ENCODE assay signal across 8 cellular contexts in the genomic region with DNA sequence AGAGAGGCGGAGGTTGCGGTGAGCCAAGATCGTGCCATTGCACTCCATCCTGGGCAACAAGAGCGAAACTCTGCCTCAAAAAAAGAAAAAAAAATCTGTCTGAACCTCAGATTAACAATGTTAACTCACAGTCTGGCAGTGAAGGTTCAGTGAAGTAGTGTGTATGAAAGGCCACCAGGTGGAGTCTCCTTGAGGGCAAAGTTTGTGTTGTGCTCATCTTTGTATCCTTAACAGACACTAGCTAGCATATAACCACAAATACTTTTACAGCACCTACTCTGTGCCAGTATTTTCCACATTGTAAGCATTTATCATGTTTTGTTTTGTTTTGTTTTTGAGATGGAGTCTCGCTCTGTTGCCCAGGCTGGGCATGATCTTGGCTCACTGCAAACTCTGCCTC. TPM values are rescaled to one million over a fixed set of nuclear protein-coding genes. Genes with fewer than 3 reads are reported as not detected.
DNase-seq lines count a peak whose midpoint lies in the region; ATAC-seq and TF ChIP-seq lines count a peak whose summit lies in the region.

No MANE protein-coding gene starts in this region.

- in situ Hi-C loops in KBM-7 (cut with MboI; ENCODE audit: low pct_unique_long_range_greater_than_20kb, low sequenced_read_pairs) (no loop called here), astrocyte of the cerebellum (cut with HindIII; ENCODE audit: low sequenced_read_pairs) (no loop called here)

- no peaks in the 10 kb centered on the region for H3K36me3 Mint-ChIP-seq in neural crest cell (ENCODE audit: low read depth)

- no peak overlapping the region for H3K27ac Mint-ChIP-seq in neural crest cell (ENCODE audit: unreplicated experiment)

- peak; percentile 48 for DNase-seq in EL
- DNase-seq in KBM-7, result peak; percentile 44
- no peak for DNase-seq in astrocyte of the cerebellum (ENCODE audit: low read depth)
- no peak for DNase-seq in neural crest cell (ENCODE audit: low read depth, low spot score)
- DNase-seq in putamen (ENCODE audit: low spot score), result no peak
- no peak for DNase-seq in SHP77 (lab: John Stamatoyannopoulos, UW)
- no peak for DNase-seq in A172 (ENCODE audit: low spot score)

- H3K27me3 Mint-ChIP-seq in neural crest cell (ENCODE audit: low read depth), result no peaks in the 10 kb centered on the region

- peak; percentile 90 for ATAC-seq in GM19372 (IDR thresholded peaks at IDR 0.05; ENCODE audit: low read depth, unreplicated experiment)

- TF ChIP-seq CTCF in astrocyte of the cerebellum (IDR thresholded peaks at IDR 0.05; ENCODE audit: low read depth, low read length, missing control alignments) (peak; percentile 59), neural crest cell (conservative IDR thresholded peaks at IDR 0.05) (peak; percentile 67)

- H3K4me3 ChIP-seq in astrocyte of the cerebellum (ENCODE audit: low read depth, low read length), result no peak overlapping the region

- peaks cover 17% of the 10 kb centered on the region for H3K4me1 Mint-ChIP-seq in neural crest cell

- no peak overlapping the region for H3K4me3 Mint-ChIP-seq in neural crest cell

- peaks cover 3% of the 10 kb centered on the region for H3K9me3 Mint-ChIP-seq in neural crest cell

RNA-seq across cellular contexts. Expression of a gene that starts 46.0 kb away (rescaled TPM):
- total RNA-seq in neural crest cell, result 15.0 and 15.3 TPM in 2 replicates
- 21.2 and 23.5 TPM in 2 replicates for total RNA-seq in A172 (2014; rRNA removed; shearing (Covaris generic))

Comparison
In these comparisons a context has a peak if more than half of its experiments do, and no peak if none do; other contexts are left out.
1. DNase-seq: peak in EL (single experiment) and KBM-7 (single experiment); none in astrocyte of the cerebellum (single experiment), neural crest cell (single experiment), putamen (single experiment), SHP77 (0 of 2) and A172 (single experiment).